ENCODE assay signal across 8 cellular contexts in genomic region chr19:8615813-8616596, GRCh38. TPM values are rescaled to one million over a fixed set of nuclear protein-coding genes. Genes with fewer than 3 reads are reported as not detected.
DNase-seq lines count a peak whose midpoint lies in the region; ATAC-seq and TF ChIP-seq lines count a peak whose summit lies in the region.

No MANE protein-coding gene starts in this region.

- intact Hi-C loops in heart right ventricle (cut with DNase I): no loop called here

- TF ChIP-seq CTCF in heart right ventricle (IDR thresholded peaks at IDR 0.05): peak; percentile 73 to 95 (median 88)

- peak; percentile 79 for DNase-seq in AG08396 (ENCODE audit: low spot score)
- DNase-seq in H7: peak; percentile 79
- peak; percentile 29 for DNase-seq in SK-N-DZ (ENCODE audit: low spot score)
- peak; percentile 56 for DNase-seq in activated naive CD4-positive, alpha-beta T cell treated with anti-CD3 and anti-CD28 coated beads, Interleukin-2, amount 50 U/mL, for 16 hours
- peak in 1 of 2 donors; percentile 49 for DNase-seq in heart right ventricle
- peak; percentile 22 to 54 for DNase-seq in stimulated activated CD4-positive, alpha-beta T cell treated with anti-CD3 and anti-CD28 coated beads, Interleukin-12 subunit alpha, Interleukin-12 subunit beta, amount 100 ng/mL, for 24 hours (ENCODE audit: low read depth in 2 of 2)
- no peak for DNase-seq in GM19238 (ENCODE audit: insufficient read length, low spot score)
- no peak for DNase-seq in mesenteric fat pad (ENCODE audit: low spot score)

- no peak for ATAC-seq in heart right ventricle

- no peaks in the 10 kb centered on the region for H3K36me3 ChIP-seq in H7 (replicated peaks; ENCODE audit: control insufficient read depth, insufficient read depth, low read length)
- no peaks in the 10 kb centered on the region for H3K36me3 ChIP-seq in heart right ventricle

- H3K27me3 ChIP-seq in H7 (ENCODE audit: control insufficient read depth, insufficient read depth, low read length): no peaks in the 10 kb centered on the region
- H3K27me3 ChIP-seq in heart right ventricle: peaks cover 0 to 32% (median 19%) of the 10 kb centered on the region in 7 donors

- no peaks in the 10 kb centered on the region for H3K9me3 ChIP-seq in heart right ventricle

- H3K27ac ChIP-seq in heart right ventricle: no peak overlapping the region

- 34 to 39% methylated on average over 23 of the region's 23 CpGs for WGBS in heart right ventricle, 2 donors

- no peak overlapping the region for H3K4me3 ChIP-seq in H7 (ENCODE audit: insufficient read depth, low read depth, low read length)
- H3K4me3 ChIP-seq in heart right ventricle: no peak overlapping the region

- peaks cover 0 to 10% (median 6%) of the 10 kb centered on the region in 9 donors for H3K4me1 ChIP-seq in heart right ventricle

RNA-seq across cellular contexts. Expression of gene ADAMTS10, which starts 5.5 kb away (rescaled TPM):
- 23.2 and 32.9 TPM in 2 replicates for total RNA-seq in H7 (2014; rRNA removed; shearing (Covaris generic))
- polyA plus RNA-seq in SK-N-DZ (2014; cell fraction: cytosol; rRNA removed): 5.5 and 12.6 TPM in 2 replicates
- 89.9 and 104 TPM in 2 replicates for polyA plus RNA-seq in SK-N-DZ (2014; cell fraction: nucleus; rRNA removed)
- total RNA-seq in heart right ventricle (10 to 100 TPM in 4 of 10 donors, 1 to 10 TPM in 6; 2.7 to 12.6 (median 7.1) TPM), mesenteric fat pad (19.0 TPM)
- 10 to 100 TPM in 1 of 2 donors, 1 to 10 TPM in 1; 9.1 to 34.5 TPM for polyA plus RNA-seq in heart right ventricle

RNA-seq across cellular contexts. Expression of gene NFILZ, which starts 14.4 kb away (rescaled TPM):
- total RNA-seq in H7 (2014; rRNA removed; shearing (Covaris generic)): not detected in 2 replicates
- not detected in 2 replicates for polyA plus RNA-seq in SK-N-DZ (2014; cell fraction: cytosol; rRNA removed)
- not detected in 2 replicates for polyA plus RNA-seq in SK-N-DZ (2014; cell fraction: nucleus; rRNA removed)
- total RNA-seq in heart right ventricle: not detected
- polyA plus RNA-seq in heart right ventricle: not detected
- not detected for total RNA-seq in mesenteric fat pad

RNA-seq across cellular contexts. Expression of gene MYO1F, which starts 38.8 kb away (rescaled TPM):
- total RNA-seq in H7 (2014; rRNA removed; shearing (Covaris generic)): 3.0 and 4.5 TPM in 2 replicates
- polyA plus RNA-seq in SK-N-DZ (2014; cell fraction: cytosol; rRNA removed): 0.06 TPM in 1 of 2 replicates, not detected in the other
- 0.41 TPM in 1 of 2 replicates, not detected in the other for polyA plus RNA-seq in SK-N-DZ (2014; cell fraction: nucleus; rRNA removed)
- 10 to 100 TPM in 2 of 10 donors, 1 to 10 TPM in 8; 2.0 to 25.7 (median 6.5) TPM for total RNA-seq in heart right ventricle
- 1 to 10 TPM; 2.6 to 7.7 TPM for polyA plus RNA-seq in heart right ventricle
- 47.7 TPM for total RNA-seq in mesenteric fat pad

Comparison
In these comparisons a context has a peak if more than half of its experiments do, and no peak if none do; other contexts are left out.
1. DNase-seq: peak in AG08396 (single experiment), H7 (single experiment), SK-N-DZ (single experiment), activated naive CD4-positive, alpha-beta T cell treated with anti-CD3 and anti-CD28 coated beads, Interleukin-2, amount 50 U/mL, for 16 hours (single experiment) and stimulated activated CD4-positive, alpha-beta T cell treated with anti-CD3 and anti-CD28 coated beads, Interleukin-12 subunit alpha, Interleukin-12 subunit beta, amount 100 ng/mL, for 24 hours (2 of 2); none in GM19238 (single experiment) and mesenteric fat pad (single experiment).